18 cellular contexts compared by ENCODE assay signal in the genomic region with DNA sequence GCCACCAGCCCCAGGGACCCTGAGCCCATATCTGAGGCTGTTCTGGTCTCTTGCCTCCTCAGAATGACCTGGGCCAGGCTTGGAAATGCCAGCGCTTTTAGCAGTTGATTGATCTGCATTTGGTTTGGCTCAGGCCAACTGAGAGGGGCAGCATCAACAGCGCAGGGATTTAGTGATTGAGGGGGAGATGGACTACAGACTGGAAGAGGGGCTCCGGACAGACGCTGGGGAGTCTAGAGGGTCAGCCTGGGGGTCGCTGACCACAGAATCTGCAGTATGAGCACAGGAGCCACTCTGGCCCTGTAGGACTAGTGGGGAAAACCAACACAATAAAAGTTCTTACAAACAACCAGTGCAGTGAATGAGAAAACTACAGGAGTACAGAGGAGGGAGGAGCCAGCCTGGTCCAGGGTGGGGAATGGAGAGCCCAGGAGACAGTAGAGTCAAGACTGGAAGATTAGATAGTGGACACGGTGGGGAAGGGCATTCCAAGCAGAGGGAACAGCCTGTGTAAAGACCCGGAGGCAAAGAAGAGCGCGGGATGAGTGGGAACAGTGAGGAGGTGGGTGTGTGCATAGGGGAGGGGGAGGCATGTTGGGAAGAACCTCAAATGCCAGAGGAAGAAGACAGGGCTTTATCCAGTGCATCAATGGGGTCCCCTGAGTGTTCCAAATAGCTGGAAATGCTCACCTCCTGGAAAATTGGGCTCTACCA.
"Had no signal": no experiment of that assay in that cellular context is flagged by ENCODE, and none has a peak within 500 bp of the region (broad histone marks: within the 10 kb centered on the region; RNA-seq: fewer than 3 reads in every experiment).

No MANE protein-coding gene starts in this region.

- H3K36me3 ChIP-seq: brain microvascular endothelial cell, cardiac muscle cell had no signal

- DNase-seq: activated CD4-positive, alpha-beta memory T cell treated with anti-CD3 and anti-CD28 coated beads for 36 hours; activated CD4-positive, alpha-beta T cell treated with anti-CD3 and anti-CD28 coated beads, Interleukin-2, amount 10 ng/mL, durations not matched to agents 7 days and 5 days; activated CD4-positive, CD25-positive, alpha-beta regulatory T cell; activated CD8-positive, alpha-beta memory T cell treated with anti-CD3 and anti-CD28 coated beads for 24 hours; activated gamma-delta T cell; activated naive CD4-positive, alpha-beta T cell treated with anti-CD3 and anti-CD28 coated beads, Interleukin-2, amount 10 ng/mL, durations not matched to agents 7 days and 5 days; activated naive CD8-positive, alpha-beta T cell treated with anti-CD3 and anti-CD28 coated beads for 36 hours; activated T-cell treated with anti-CD3 and anti-CD28 coated beads, Interleukin-2, amount 50 U/mL, for 4 hours; brain microvascular endothelial cell; cerebellar nuclear complex; KG1; NCI-H1930; NCI-H226; NCI-H526 treated with DMSO at 0.1 percent for 48 hours; SIG-M5; T-helper 17 cell; T-helper 9 cell had no signal

- H3K27ac ChIP-seq: brain microvascular endothelial cell, cardiac muscle cell had no signal

- H3K4me3 ChIP-seq: cardiac muscle cell had no signal

- ATAC-seq: activated T-cell treated with anti-CD3 and anti-CD28 coated beads, Interleukin-2, amount 50 U/mL, for 4 hours; T-helper 17 cell had no signal

- H3K27me3 ChIP-seq: cardiac muscle cell had no signal
